ENCODE assay signal across 9 cellular contexts in genomic region chr1:149848340-149848771, GRCh38. TPM values are rescaled to one million over a fixed set of nuclear protein-coding genes. Genes with fewer than 3 reads are reported as not detected.
A peak's percentile ranks its signal among the peaks of the same experiment; 100 is the strongest.
DNase-seq lines count a peak whose midpoint lies in the region; ATAC-seq and TF ChIP-seq lines count a peak whose summit lies in the region.
"Had no signal": no experiment of that assay in that cellular context is flagged by ENCODE, and none has a peak within 500 bp of the region (broad histone marks: within the 10 kb centered on the region; RNA-seq: fewer than 3 reads in every experiment).

No MANE protein-coding gene starts in this region.

- CTCF ChIA-PET in MCF 10A (lab: Yijun Ruan, JAX), result no interaction called here

- TF ChIP-seq CTCF in MCF 10A (IDR thresholded peaks at IDR 0.05; ENCODE audit: unreplicated experiment), result no peak
- TF ChIP-seq CTCF in breast epithelium (IDR thresholded peaks at IDR 0.05), result no peak
- no peak for TF ChIP-seq CTCF in WERI-Rb-1 (IDR thresholded peaks at IDR 0.05; ENCODE audit: low read depth, low read length)
- no peak for TF ChIP-seq CTCF in glutamatergic neuron (IDR thresholded peaks at IDR 0.05; ENCODE audit: partially characterized antibody, unreplicated experiment)
- no peak for TF ChIP-seq CTCF in type B pancreatic cell (conservative IDR thresholded peaks at IDR 0.05)

- H3K4me3 ChIP-seq in breast epithelium (peak overlapping the region in 1 of 3 donors; percentile 13), WERI-Rb-1 (ENCODE audit: low read depth, low read length) (no peak overlapping the region)

- no peaks in the 10 kb centered on the region for H3K9me3 Mint-ChIP-seq in MCF 10A (ENCODE audit: unreplicated experiment)
- peaks cover 5% of the 10 kb centered on the region for H3K9me3 Mint-ChIP-seq in glutamatergic neuron (ENCODE audit: unreplicated experiment)
- no peaks in the 10 kb centered on the region for H3K9me3 Mint-ChIP-seq in type B pancreatic cell

- intact Hi-C loops in MCF 10A (cut with micrococcal nuclease), result no loop called here
- intact Hi-C loops in breast epithelium (cut with DNase I; ENCODE audit: low total_unique reads), result no loop called here

- H3K27me3 ChIP-seq in breast epithelium, result no peaks in the 10 kb centered on the region
- H3K27me3 ChIP-seq in WERI-Rb-1 (ENCODE audit: insufficient read depth, low read depth, severe bottlenecking), result no peaks in the 10 kb centered on the region

- H3K36me3 Mint-ChIP-seq in MCF 10A (ENCODE audit: insufficient read depth, unreplicated experiment), result peaks cover 10% of the 10 kb centered on the region
- H3K36me3 Mint-ChIP-seq in glutamatergic neuron (ENCODE audit: unreplicated experiment), result no peaks in the 10 kb centered on the region
- peaks cover 14% of the 10 kb centered on the region for H3K36me3 Mint-ChIP-seq in type B pancreatic cell

- peak overlapping the region; percentile 74 for H3K4me3 Mint-ChIP-seq in MCF 10A (ENCODE audit: unreplicated experiment)
- H3K4me3 Mint-ChIP-seq in glutamatergic neuron (ENCODE audit: unreplicated experiment), result peak overlapping the region; percentile 98
- H3K4me3 Mint-ChIP-seq in type B pancreatic cell, result peak overlapping the region; percentile 88

- no peak overlapping the region for H3K27ac ChIP-seq in breast epithelium
- H3K27ac ChIP-seq in WERI-Rb-1, result peak overlapping the region; percentile 86

- ATAC-seq in HG02885 (IDR thresholded peaks at IDR 0.05; ENCODE audit: poor library complexity, unreplicated experiment), result no peak

- no peak for TF ChIP-seq POLR2A in breast epithelium (IDR thresholded peaks at IDR 0.05)

- H3K4me1 ChIP-seq in breast epithelium, result peaks cover 9 to 11% of the 10 kb centered on the region in 2 donors

- POLR2A ChIA-PET in MCF 10A (lab: Yijun Ruan, JAX), result interaction anchor here (0.8 to 7.9 kb wide), 12 partner anchors 36 to 386 kb away, joined by 3 to 632 read pairs (median 6); partner anchors contain the start of genes OTUD7B and VPS45

- no peaks in the 10 kb centered on the region for H3K9me3 ChIP-seq in breast epithelium
- no peaks in the 10 kb centered on the region for H3K9me3 ChIP-seq in WERI-Rb-1 (ENCODE audit: severe bottlenecking)

- DNase-seq in MCF 10A (ENCODE audit: unreplicated experiment) (peak; percentile 21), breast epithelium (ENCODE audit: low spot score in 2 of 2) (no peak), WERI-Rb-1 (no peak), glutamatergic neuron (no peak), type B pancreatic cell (ENCODE audit: extremely low spot score, unreplicated experiment) (no peak), Kasumi-1 (lab: John Stamatoyannopoulos, UW) (no peak)
- DNase-seq in stimulated activated CD4-positive, alpha-beta T cell treated with anti-CD3 and anti-CD28 coated beads, Interleukin-4, amount 100 ng/mL, for 4 hours, result no peak
- DNase-seq: GF-D8 had no signal

- H3K4me1 Mint-ChIP-seq in MCF 10A (ENCODE audit: insufficient read depth, unreplicated experiment) (peaks cover 62% of the 10 kb centered on the region), glutamatergic neuron (ENCODE audit: low read depth, unreplicated experiment) (peaks cover 39% of the 10 kb centered on the region), type B pancreatic cell (ENCODE audit: unreplicated experiment) (peaks cover 43% of the 10 kb centered on the region)

- H3K27me3 Mint-ChIP-seq in MCF 10A (ENCODE audit: insufficient read depth, unreplicated experiment) (no peaks in the 10 kb centered on the region), glutamatergic neuron (ENCODE audit: unreplicated experiment) (peaks cover 5% of the 10 kb centered on the region), type B pancreatic cell (no peaks in the 10 kb centered on the region)

- H3K36me3 ChIP-seq in breast epithelium (no peaks in the 10 kb centered on the region), WERI-Rb-1 (peaks cover 22% of the 10 kb centered on the region)

- BruUV-seq in MCF 10A (replicated peaks; lab: Mats Ljungman, UMichigan), result no TSS peak

- H3K27ac Mint-ChIP-seq in MCF 10A (ENCODE audit: low read depth, unreplicated experiment) (peak overlapping the region; percentile 70), glutamatergic neuron (ENCODE audit: unreplicated experiment) (no peak overlapping the region), type B pancreatic cell (peak overlapping the region; percentile 81)

RNA-seq across cellular contexts. Expression of gene BOLA1, which starts 51.0 kb away (rescaled TPM):
- 17.4 and 22.4 TPM in 2 replicates for total RNA-seq in MCF 10A (2022)
- 10 to 100 TPM; 29.5 to 34.0 (median 33.4) TPM for total RNA-seq in breast epithelium
- 6.4 TPM for total RNA-seq in glutamatergic neuron (ENCODE audit: unreplicated experiment)
- 15.6 and 20.1 TPM in 2 replicates for total RNA-seq in type B pancreatic cell (ENCODE audit: low replicate concordance)
